28 cellular contexts compared by ENCODE assay signal in genomic region chr7:152514771-152515105, GRCh38.
"Had no signal": no experiment of that assay in that cellular context is flagged by ENCODE, and none has a peak within 500 bp of the region (broad histone marks: within the 10 kb centered on the region; RNA-seq: fewer than 3 reads in every experiment).

No MANE protein-coding gene starts in this region.

- H3K4me3 ChIP-seq: colonic mucosa, esophagus squamous epithelium, gastroesophageal sphincter had no signal

- H3K36me3 ChIP-seq: brain microvascular endothelial cell, colonic mucosa, esophagus squamous epithelium, gastroesophageal sphincter had no signal

- DNase-seq: activated CD4-positive, alpha-beta memory T cell treated with anti-CD3 and anti-CD28 coated beads, Interleukin-2, amount 10 ng/mL, durations not matched to agents 7 days and 5 days; activated CD4-positive, alpha-beta T cell treated with anti-CD3 and anti-CD28 coated beads for 36 hours; activated CD4-positive, alpha-beta T cell treated with anti-CD3 and anti-CD28 coated beads, Interleukin-2, amount 10 ng/mL, durations not matched to agents 24 days and 14 days; activated CD4-positive, CD25-positive, alpha-beta regulatory T cell; activated CD4-positive, CD25-positive, alpha-beta regulatory T cell treated with anti-CD3 and anti-CD28 coated beads, Interleukin-2, amount 50 U/mL, for 72 hours; activated CD8-positive, alpha-beta memory T cell treated with anti-CD3 and anti-CD28 coated beads, Interleukin-2, amount 50 U/mL, for 48 hours; activated gamma-delta T cell; activated naive CD4-positive, alpha-beta T cell; activated naive CD4-positive, alpha-beta T cell treated with anti-CD3 and anti-CD28 coated beads, Interleukin-2, amount 10 ng/mL, durations not matched to agents 7 days and 5 days; activated naive CD8-positive, alpha-beta T cell treated with anti-CD3 and anti-CD28 coated beads, Interleukin-2, amount 10 ng/mL, durations not matched to agents 7 days and 5 days; activated T-cell treated with anti-CD3 and anti-CD28 coated beads for 4 hours; activated T-cell treated with anti-CD3 and anti-CD28 coated beads, Interleukin-2, amount 50 U/mL, for 24 hours; activated T-cell treated with anti-CD3 and anti-CD28 coated beads, Interleukin-2, amount 50 U/mL, for 72 hours; anterior cingulate cortex; brain microvascular endothelial cell; caudate nucleus; colonic mucosa; effector CD8-positive, alpha-beta T cell; esophagus squamous epithelium; foreskin melanocyte; T-helper 2 cell had no signal

- H3K4me1 ChIP-seq: colonic mucosa, esophagus squamous epithelium, gastroesophageal sphincter had no signal

- H3K27ac ChIP-seq: brain microvascular endothelial cell, colonic mucosa, epithelial cell of prostate, esophagus squamous epithelium, gastroesophageal sphincter had no signal

- FAIRE-seq: astrocyte, bronchial epithelial cell, endometrium, endothelial cell of umbilical vein had no signal

- H3K27me3 ChIP-seq: brain microvascular endothelial cell, colonic mucosa, esophagus squamous epithelium had no signal

- H3K9me3 ChIP-seq: colonic mucosa had no signal

- ATAC-seq: activated CD4-positive, alpha-beta T cell treated with anti-CD3 and anti-CD28 coated beads for 36 hours; activated naive CD4-positive, alpha-beta T cell treated with anti-CD3 and anti-CD28 coated beads, Interleukin-2, amount 50 U/mL, for 72 hours; activated T-cell treated with anti-CD3 and anti-CD28 coated beads, Interleukin-2, amount 50 U/mL, for 72 hours; gastroesophageal sphincter had no signal
